ENCODE assay signal across 7 cellular contexts in the genomic region with DNA sequence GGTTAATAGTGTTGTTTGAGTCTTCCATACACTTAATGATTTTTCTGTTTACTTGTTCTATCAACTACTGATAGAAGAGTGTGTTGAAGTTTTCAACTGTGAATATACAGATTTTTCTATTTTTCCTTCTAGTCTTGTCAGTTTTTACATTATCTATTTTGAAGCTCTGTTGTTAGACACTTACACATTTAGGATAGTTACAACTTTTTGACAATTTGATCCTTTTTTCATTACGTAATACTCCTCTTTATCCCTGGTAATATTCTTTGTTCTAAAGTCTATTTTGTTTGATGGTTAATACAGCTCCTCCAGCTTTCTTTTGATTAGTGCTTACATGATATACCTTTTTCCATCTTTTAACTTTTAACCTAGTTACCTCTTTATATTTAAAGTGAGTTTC. TPM values are rescaled to one million over a fixed set of nuclear protein-coding genes. Genes with fewer than 3 reads are reported as not detected.
"Had no signal": no experiment of that assay in that cellular context is flagged by ENCODE, and none has a peak within 500 bp of the region (broad histone marks: within the 10 kb centered on the region; RNA-seq: fewer than 3 reads in every experiment).

No MANE protein-coding gene starts in this region.

- H3K9ac ChIP-seq: KMS-11 had no signal

- H3K27ac ChIP-seq: HL-60, KMS-11 had no signal

- FAIRE-seq: HTR-8/SVneo, K562 had no signal

- H3K4me3 ChIP-seq: K562 had no signal

- ATAC-seq: K562 had no signal

- H3K4me2 ChIP-seq: KMS-11 had no signal

- DNase-seq: KBM-7, KG1 had no signal

RNA-seq across cellular contexts. Expression of a gene that starts 45.2 kb away (rescaled TPM):
- polyA plus RNA-seq: IgD-negative memory B cell had no signal
